ENCODE assay signal across 21 cellular contexts in genomic region chr15:73291441-73291840, GRCh38.
"Had no signal": no experiment of that assay in that cellular context is flagged by ENCODE, and none has a peak within 500 bp of the region (broad histone marks: within the 10 kb centered on the region; RNA-seq: fewer than 3 reads in every experiment).

No MANE protein-coding gene starts in this region.

- H3K9me3 ChIP-seq: colonic mucosa, esophagus squamous epithelium, gastrocnemius medialis, gastroesophageal sphincter, heart left ventricle, heart right ventricle had no signal

- H3K4me1 ChIP-seq: colonic mucosa, esophagus squamous epithelium, foreskin keratinocyte, gastrocnemius medialis had no signal

- H3K4me3 ChIP-seq: colonic mucosa, coronary artery, dorsolateral prefrontal cortex, esophagus squamous epithelium, gastrocnemius medialis, gastroesophageal sphincter, heart left ventricle, heart right ventricle had no signal

- DNase-seq: colonic mucosa; cortex of kidney; dermis blood vessel endothelial cell; dorsolateral prefrontal cortex; effector CD4-positive, alpha-beta T cell; effector CD8-positive, alpha-beta T cell; effector memory CD4-positive, alpha-beta T cell; effector memory CD8-positive, alpha-beta T cell; endodermal cell; erythroblast; esophagus squamous epithelium; foreskin fibroblast; foreskin keratinocyte; foreskin melanocyte; gastrocnemius medialis; glutamatergic neuron; heart left ventricle; heart right ventricle had no signal

- H3K27ac ChIP-seq: colonic mucosa, coronary artery, dorsolateral prefrontal cortex, epithelial cell of prostate, esophagus squamous epithelium, foreskin keratinocyte, gastrocnemius medialis, gastroesophageal sphincter, heart left ventricle, heart right ventricle had no signal

- H3K27me3 ChIP-seq: colonic mucosa, dorsolateral prefrontal cortex, esophagus squamous epithelium, foreskin keratinocyte, gastrocnemius medialis, gastroesophageal sphincter, heart left ventricle, heart right ventricle had no signal
